ENCODE assay signal across 9 cellular contexts in the genomic region with DNA sequence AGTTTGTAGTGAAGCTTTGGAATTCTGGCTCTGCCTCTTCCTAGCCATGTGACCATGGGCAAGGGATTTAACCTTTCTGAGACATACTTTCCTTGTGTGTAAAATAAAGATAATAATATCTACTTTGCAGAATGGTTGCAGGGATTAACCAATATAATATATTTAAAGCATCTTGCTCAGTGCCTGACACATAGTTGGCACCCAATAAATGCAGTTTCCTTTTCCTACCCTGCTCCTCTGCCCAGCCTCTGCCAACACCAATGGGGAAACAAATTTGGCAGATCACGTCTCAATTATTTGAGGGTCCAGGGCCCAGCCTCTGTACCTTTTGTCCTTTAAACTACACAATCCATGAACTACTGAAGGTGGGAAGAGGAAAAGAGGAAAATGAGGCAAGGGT.
"Had no signal": no experiment of that assay in that cellular context is flagged by ENCODE, and none has a peak within 500 bp of the region (broad histone marks: within the 10 kb centered on the region; RNA-seq: fewer than 3 reads in every experiment).

No MANE protein-coding gene starts in this region.

- H3K9ac ChIP-seq: GM23248, KMS-11 had no signal

- H3K27ac ChIP-seq: GM23248, HL-60, KMS-11 had no signal

- H3K4me3 ChIP-seq: GM23248, HAP-1 had no signal

- H3K9me3 ChIP-seq: HAP-1 had no signal

- H3K4me1 ChIP-seq: HAP-1 had no signal

- H3K4me2 ChIP-seq: KMS-11 had no signal

- H3K36me3 ChIP-seq: HAP-1 had no signal

- ATAC-seq: HCT116, HepG2 had no signal

- DNase-seq: GM23248, GOT3, HFFc6, KBM-7 had no signal
